ENCODE assay signal across 29 cellular contexts in the genomic region with DNA sequence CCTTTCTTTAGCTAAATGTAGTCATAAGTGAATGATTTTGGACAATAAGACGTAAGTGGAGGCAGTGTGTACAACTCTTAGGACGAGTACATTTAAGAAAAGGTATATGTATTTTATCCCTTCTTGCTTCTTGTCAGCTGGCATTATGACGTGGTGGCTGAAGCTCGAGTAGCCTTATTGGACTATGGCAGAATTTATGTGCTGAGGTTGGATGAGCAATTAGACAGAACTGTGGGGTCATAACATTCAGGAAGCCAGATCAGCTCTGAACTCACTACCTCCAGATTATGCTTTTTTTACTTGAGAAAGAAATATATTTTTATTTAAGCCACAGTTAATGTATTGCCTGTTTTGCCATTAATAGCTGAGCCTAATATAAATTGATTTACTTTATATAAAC.
"Had no signal": no experiment of that assay in that cellular context is flagged by ENCODE, and none has a peak within 500 bp of the region (broad histone marks: within the 10 kb centered on the region; RNA-seq: fewer than 3 reads in every experiment).

No MANE protein-coding gene starts in this region.

- ATAC-seq: activated T-helper 17 cell treated with anti-CD3 and anti-CD28 coated beads, Interleukin-2, amount 50 U/mL, for 72 hours; body of pancreas; effector memory CD8-positive, alpha-beta T cell; naive thymus-derived CD8-positive, alpha-beta T cell; right cardiac atrium; stimulated activated effector memory CD8-positive, alpha-beta T cell treated with anti-CD3 and anti-CD28 coated beads, Interleukin-12 subunit alpha, Interleukin-12 subunit beta, amount 100 ng/mL, for 72 hours; T-helper 17 cell had no signal

- H3K36me3 ChIP-seq: cardiac muscle cell, thoracic aorta, uterus, WERI-Rb-1 had no signal

- H3K9me3 ChIP-seq: body of pancreas, thoracic aorta, uterus had no signal

- H3K27ac Mint-ChIP-seq: activated CD4-positive, alpha-beta memory T cell treated with anti-CD3 and anti-CD28 coated beads for 36 hours; activated CD4-positive, alpha-beta T cell treated with anti-CD3 and anti-CD28 coated beads, Interleukin-2, amount 10 ng/mL, durations not matched to agents 24 days and 14 days; activated T-cell treated with anti-CD3 and anti-CD28 coated beads, Interleukin-2, amount 50 U/mL, for 24 hours; activated T-helper 17 cell treated with anti-CD3 and anti-CD28 coated beads, Interleukin-2, amount 50 U/mL, for 72 hours; effector memory CD8-positive, alpha-beta T cell; immature natural killer cell; naive thymus-derived CD8-positive, alpha-beta T cell; stimulated activated effector memory CD8-positive, alpha-beta T cell treated with anti-CD3 and anti-CD28 coated beads, Interleukin-12 subunit alpha, Interleukin-12 subunit beta, amount 100 ng/mL, for 72 hours; stimulated activated naive CD8-positive, alpha-beta T cell treated with anti-CD3 and anti-CD28 coated beads, Interleukin-15, Interleukin-2, amounts not matched to agents 100 ng/mL and 50 ng/mL, for 24 hours; T-helper 17 cell; type B pancreatic cell had no signal

- H3K4me3 Mint-ChIP-seq: activated CD4-positive, alpha-beta memory T cell treated with anti-CD3 and anti-CD28 coated beads for 36 hours; activated CD4-positive, alpha-beta T cell treated with anti-CD3 and anti-CD28 coated beads, Interleukin-2, amount 10 ng/mL, durations not matched to agents 24 days and 14 days; activated T-cell treated with anti-CD3 and anti-CD28 coated beads, Interleukin-2, amount 50 U/mL, for 24 hours; activated T-helper 17 cell treated with anti-CD3 and anti-CD28 coated beads, Interleukin-2, amount 50 U/mL, for 72 hours; effector memory CD8-positive, alpha-beta T cell; immature natural killer cell; naive thymus-derived CD8-positive, alpha-beta T cell; stimulated activated effector memory CD8-positive, alpha-beta T cell treated with anti-CD3 and anti-CD28 coated beads, Interleukin-12 subunit alpha, Interleukin-12 subunit beta, amount 100 ng/mL, for 72 hours; stimulated activated naive CD8-positive, alpha-beta T cell treated with anti-CD3 and anti-CD28 coated beads, Interleukin-15, Interleukin-2, amounts not matched to agents 100 ng/mL and 50 ng/mL, for 24 hours; T-helper 17 cell; type B pancreatic cell had no signal

- H3K4me1 ChIP-seq: body of pancreas, uterus had no signal

- H3K4me3 ChIP-seq: body of pancreas, cardiac muscle cell, coronary artery, skin epidermis, thoracic aorta, uterus had no signal

- H3K27ac ChIP-seq: body of pancreas, cardiac muscle cell, coronary artery, skin epidermis, thoracic aorta, uterus, WERI-Rb-1 had no signal

- H3K27me3 ChIP-seq: body of pancreas, cardiac muscle cell, uterus had no signal

- H3K27me3 Mint-ChIP-seq: activated CD4-positive, alpha-beta memory T cell treated with anti-CD3 and anti-CD28 coated beads for 36 hours; activated CD4-positive, alpha-beta T cell treated with anti-CD3 and anti-CD28 coated beads, Interleukin-2, amount 10 ng/mL, durations not matched to agents 24 days and 14 days; activated T-cell treated with anti-CD3 and anti-CD28 coated beads, Interleukin-2, amount 50 U/mL, for 24 hours; activated T-helper 17 cell treated with anti-CD3 and anti-CD28 coated beads, Interleukin-2, amount 50 U/mL, for 72 hours; effector memory CD8-positive, alpha-beta T cell; naive thymus-derived CD8-positive, alpha-beta T cell; stimulated activated naive CD8-positive, alpha-beta T cell treated with anti-CD3 and anti-CD28 coated beads, Interleukin-15, Interleukin-2, amounts not matched to agents 100 ng/mL and 50 ng/mL, for 24 hours; T-helper 17 cell; type B pancreatic cell had no signal

- H3K4me1 Mint-ChIP-seq: activated CD4-positive, alpha-beta T cell treated with anti-CD3 and anti-CD28 coated beads, Interleukin-2, amount 10 ng/mL, durations not matched to agents 24 days and 14 days; activated T-helper 17 cell treated with anti-CD3 and anti-CD28 coated beads, Interleukin-2, amount 50 U/mL, for 72 hours; immature natural killer cell; naive thymus-derived CD8-positive, alpha-beta T cell; stimulated activated effector memory CD8-positive, alpha-beta T cell treated with anti-CD3 and anti-CD28 coated beads, Interleukin-12 subunit alpha, Interleukin-12 subunit beta, amount 100 ng/mL, for 72 hours; T-helper 17 cell had no signal

- H3K9me3 Mint-ChIP-seq: activated CD4-positive, alpha-beta memory T cell treated with anti-CD3 and anti-CD28 coated beads for 36 hours; activated CD4-positive, alpha-beta T cell treated with anti-CD3 and anti-CD28 coated beads, Interleukin-2, amount 10 ng/mL, durations not matched to agents 24 days and 14 days; activated T-cell treated with anti-CD3 and anti-CD28 coated beads, Interleukin-2, amount 50 U/mL, for 24 hours; stimulated activated naive CD8-positive, alpha-beta T cell treated with anti-CD3 and anti-CD28 coated beads, Interleukin-15, Interleukin-2, amounts not matched to agents 100 ng/mL and 50 ng/mL, for 24 hours; type B pancreatic cell had no signal

- H3K36me3 Mint-ChIP-seq: activated CD4-positive, alpha-beta memory T cell treated with anti-CD3 and anti-CD28 coated beads for 36 hours; immature natural killer cell; naive thymus-derived CD8-positive, alpha-beta T cell; stimulated activated effector memory CD8-positive, alpha-beta T cell treated with anti-CD3 and anti-CD28 coated beads, Interleukin-12 subunit alpha, Interleukin-12 subunit beta, amount 100 ng/mL, for 72 hours; type B pancreatic cell had no signal

- DNase-seq: activated CD4-positive, alpha-beta memory T cell treated with anti-CD3 and anti-CD28 coated beads for 36 hours; activated CD4-positive, alpha-beta T cell treated with anti-CD3 and anti-CD28 coated beads, Interleukin-2, amount 10 ng/mL, durations not matched to agents 24 days and 14 days; activated CD4-positive, CD25-positive, alpha-beta regulatory T cell treated with anti-CD3 and anti-CD28 coated beads, Interleukin-2, amount 50 U/mL, for 72 hours; activated CD8-positive, alpha-beta memory T cell treated with anti-CD3 and anti-CD28 coated beads, Interleukin-2, amount 50 U/mL, for 48 hours; activated gamma-delta T cell treated with Interleukin-2 at 50 U/mL for 16 hours; activated naive CD4-positive, alpha-beta T cell treated with anti-CD3 and anti-CD28 coated beads, Interleukin-2, amount 50 U/mL, for 16 hours; activated T-cell treated with anti-CD3 and anti-CD28 coated beads, Interleukin-2, amount 50 U/mL, for 24 hours; body of pancreas; cerebellar nuclear complex; effector memory CD8-positive, alpha-beta T cell; head of caudate nucleus; hypothalamus; immature natural killer cell; naive thymus-derived CD8-positive, alpha-beta T cell; posterior cingulate gyrus; right cardiac atrium; stimulated activated CD4-positive, alpha-beta T cell treated with anti-CD3 and anti-CD28 coated beads, Interleukin-4, amount 100 ng/mL, for 24 hours; T-helper 17 cell; T1000; uterus; WERI-Rb-1 had no signal
